ENCODE assay signal across 11 cellular contexts in genomic region chr14:93040443-93040842, GRCh38.
DNase-seq lines count a peak whose midpoint lies in the region; ATAC-seq and TF ChIP-seq lines count a peak whose summit lies in the region.
"Had no signal": no experiment of that assay in that cellular context is flagged by ENCODE, and none has a peak within 500 bp of the region (broad histone marks: within the 10 kb centered on the region; RNA-seq: fewer than 3 reads in every experiment).

No MANE protein-coding gene starts in this region.

- no peaks in the 10 kb centered on the region for H3K27me3 Mint-ChIP-seq in central memory CD8-positive, alpha-beta T cell

- TF ChIP-seq CTCF in lower lobe of right lung (IDR thresholded peaks at IDR 0.05) (no peak), thyroid gland (IDR thresholded peaks at IDR 0.05) (no peak)

- 51 to 68% methylated on average over 5 of the region's 5 CpGs for WGBS in thyroid gland, 2 donors

- no peak for DNase-seq in central memory CD8-positive, alpha-beta T cell (ENCODE audit: low spot score in 2 of 2)
- no peak for DNase-seq in lower lobe of right lung
- DNase-seq in thyroid gland: peak; percentile 43
- DNase-seq in retina: no peak
- no peak for DNase-seq in DMS153 (lab: John Stamatoyannopoulos, UW)
- DNase-seq: cerebellar nuclear complex had no signal

- H3K36me3 ChIP-seq in KOPT-K1 (ENCODE audit: insufficient read depth, low read length): no peaks in the 10 kb centered on the region
- no peaks in the 10 kb centered on the region for H3K36me3 ChIP-seq in lower lobe of right lung
- H3K36me3 ChIP-seq in thyroid gland: no peaks in the 10 kb centered on the region
- H3K36me3 ChIP-seq: pancreas had no signal

- H3K4me1 Mint-ChIP-seq in central memory CD8-positive, alpha-beta T cell: peaks cover 72% of the 10 kb centered on the region

- no peaks in the 10 kb centered on the region for H3K9me3 Mint-ChIP-seq in central memory CD8-positive, alpha-beta T cell

- H3K27ac ChIP-seq in KOPT-K1 (ENCODE audit: low read depth, low read length, poor library complexity, severe bottlenecking) (peak overlapping the region; percentile 13), lower lobe of right lung (peak overlapping the region; percentile 79), thyroid gland (peak overlapping the region; percentile 76 to 96 (median 90))

- no peak overlapping the region for H3K4me3 ChIP-seq in lower lobe of right lung
- no peak overlapping the region for H3K4me3 ChIP-seq in thyroid gland (replicated peaks in 1 of 3)
- H3K4me3 ChIP-seq: K562, pancreas had no signal

- no peaks in the 10 kb centered on the region for H3K9me3 ChIP-seq in KOPT-K1 (ENCODE audit: insufficient read depth, low read length, poor library complexity, severe bottlenecking)
- no peaks in the 10 kb centered on the region for H3K9me3 ChIP-seq in lower lobe of right lung
- no peaks in the 10 kb centered on the region for H3K9me3 ChIP-seq in thyroid gland
- H3K9me3 ChIP-seq: pancreas had no signal

- ATAC-seq in central memory CD8-positive, alpha-beta T cell (replicated peaks; ENCODE audit: extremely low read depth, poor library complexity, severe bottlenecking): no peak
- ATAC-seq in lower lobe of right lung: no peak
- no peak for ATAC-seq in GM19328 (IDR thresholded peaks at IDR 0.05; ENCODE audit: unreplicated experiment)
- ATAC-seq: K562, pancreas, SK-N-SH treated with all-trans-retinoic acid at 6 μM for 48 hours had no signal

- peaks cover 3% of the 10 kb centered on the region for H3K36me3 Mint-ChIP-seq in central memory CD8-positive, alpha-beta T cell (ENCODE audit: insufficient read depth)

- H3K27me3 ChIP-seq in lower lobe of right lung (ENCODE audit: low read depth): no peaks in the 10 kb centered on the region
- no peaks in the 10 kb centered on the region for H3K27me3 ChIP-seq in thyroid gland
- H3K27me3 ChIP-seq: pancreas had no signal

- TF ChIP-seq POLR2A in thyroid gland (IDR thresholded peaks at IDR 0.05): no peak

- H3K4me1 ChIP-seq in lower lobe of right lung (peaks cover 83% of the 10 kb centered on the region), thyroid gland (peaks cover 50 to 80% of the 10 kb centered on the region in 2 donors)

- intact Hi-C loops in lower lobe of right lung (cut with DNase I): no loop called here
- intact Hi-C loops in thyroid gland (cut with DNase I): no loop called here

- no peak overlapping the region for H3K4me3 Mint-ChIP-seq in central memory CD8-positive, alpha-beta T cell

- peak overlapping the region; percentile 82 for H3K27ac Mint-ChIP-seq in central memory CD8-positive, alpha-beta T cell (ENCODE audit: low read depth)

Comparison
In these comparisons a context has a peak if more than half of its experiments do, and no peak if none do; other contexts are left out.
1. H3K27ac ChIP-seq: peak in every context shown above with its lines; median percentile 90 in thyroid gland; 79 in lower lobe of right lung; 13 in KOPT-K1.
2. DNase-seq: peak in thyroid gland (2 of 2); none in central memory CD8-positive, alpha-beta T cell (0 of 2), lower lobe of right lung (single experiment), retina (single experiment) and DMS153 (single experiment).